ENCODE assay signal across 8 cellular contexts in genomic region chr3:149245738-149246451, GRCh38. TPM values are rescaled to one million over a fixed set of nuclear protein-coding genes. Genes with fewer than 3 reads are reported as not detected.
DNase-seq lines count a peak whose midpoint lies in the region; ATAC-seq and TF ChIP-seq lines count a peak whose summit lies in the region.

No MANE protein-coding gene starts in this region.

- no peaks in the 10 kb centered on the region for H3K27me3 Mint-ChIP-seq in natural killer cell treated with Interleukin-12 subunit alpha and Interleukin-12 subunit beta and Interleukin-15 and Interleukin-18, amount 100 ng/mL, for 72 hours

- peaks cover 0 to 16% of the 10 kb centered on the region in 2 experiments; a peak in 3 of 4 replicates for H3K4me1 ChIP-seq in SK-N-SH (ENCODE audit: control insufficient read depth in 1 of 2, insufficient read depth in 2 of 2, low read depth in 1 of 2, low read length in 1 of 2)

- H2AFZ ChIP-seq in SK-N-SH (ENCODE audit: low read depth), result no peak overlapping the region

- H3K4me3 ChIP-seq in SK-N-SH (ENCODE audit: low read depth in 2 of 2, low read length in 1 of 2), result no peak overlapping the region

- H3K9me2 ChIP-seq in SK-N-SH, result no peaks in the 10 kb centered on the region

- no peak for TF ChIP-seq EP300 in SK-N-SH (IDR thresholded peaks at IDR 0.05; ENCODE audit: borderline replicate concordance in 1 of 2, low read depth in 1 of 2, low read length in 1 of 2)

- no peaks in the 10 kb centered on the region for H3K79me2 ChIP-seq in SK-N-SH (ENCODE audit: insufficient read depth)

- H3K4me3 Mint-ChIP-seq in natural killer cell treated with Interleukin-12 subunit alpha and Interleukin-12 subunit beta and Interleukin-15 and Interleukin-18, amount 100 ng/mL, for 72 hours, result peak overlapping the region; percentile 76

- H3K4me2 ChIP-seq in SK-N-SH, result no peak overlapping the region

- ATAC-seq in SK-N-SH treated with all-trans-retinoic acid at 6 μM for 48 hours (peak; percentile 27; the same call in 1 of the 3 replicates), HG02678 (IDR thresholded peaks at IDR 0.05; ENCODE audit: unreplicated experiment) (peak; percentile 73)
- peak; percentile 88 to 93 for ATAC-seq in natural killer cell treated with Interleukin-12 subunit alpha and Interleukin-12 subunit beta and Interleukin-15 and Interleukin-18, amount 100 ng/mL, for 72 hours

- no peak overlapping the region for H3K9ac ChIP-seq in SK-N-SH

- WGBS in SK-N-SH (ENCODE audit: low lambda C conversion rate), result 92% methylated on average over 3 of the region's 3 CpGs

- H3K36me3 ChIP-seq in SK-N-SH (replicated peaks in 1 of 2; ENCODE audit: control insufficient read depth in 1 of 2, insufficient read depth in 2 of 2, low read length in 1 of 2), result no peaks in the 10 kb centered on the region

- no peaks in the 10 kb centered on the region for H4K20me1 ChIP-seq in SK-N-SH (ENCODE audit: insufficient read depth)

- CTCF ChIA-PET in SK-N-SH (lab: Yijun Ruan, JAX), result no interaction called here

- H3K27ac Mint-ChIP-seq in natural killer cell treated with Interleukin-12 subunit alpha and Interleukin-12 subunit beta and Interleukin-15 and Interleukin-18, amount 100 ng/mL, for 72 hours, result peak overlapping the region; percentile 80 to 97

- no peaks in the 10 kb centered on the region for H3K9me3 Mint-ChIP-seq in natural killer cell treated with Interleukin-12 subunit alpha and Interleukin-12 subunit beta and Interleukin-15 and Interleukin-18, amount 100 ng/mL, for 72 hours

- DNase-seq in SK-N-SH, result no peak
- peak; percentile 29 for DNase-seq in NCI-H226
- DNase-seq in dedifferentiated amniotic fluid mesenchymal stem cell (ENCODE audit: extremely low spot score), result peak; percentile 65
- DNase-seq in natural killer cell treated with Interleukin-12 subunit alpha and Interleukin-12 subunit beta and Interleukin-15 and Interleukin-18, amount 100 ng/mL, for 72 hours (ENCODE audit: low spot score), result no peak
- DNase-seq in DMS 273 (lab: John Stamatoyannopoulos, UW; ENCODE audit: unreplicated experiment), result no peak
- no peak for DNase-seq in COR-L47 (lab: John Stamatoyannopoulos, UW)

- POLR2A ChIA-PET in SK-N-SH (lab: Yijun Ruan, JAX), result no interaction called here

- no peaks in the 10 kb centered on the region for H3K27me3 ChIP-seq in SK-N-SH (ENCODE audit: insufficient read depth)

- H3K4me1 Mint-ChIP-seq in natural killer cell treated with Interleukin-12 subunit alpha and Interleukin-12 subunit beta and Interleukin-15 and Interleukin-18, amount 100 ng/mL, for 72 hours (ENCODE audit: low read depth in 2 of 2), result peaks cover 25 to 29% of the 10 kb centered on the region in 2 donors

- H3K36me3 Mint-ChIP-seq in natural killer cell treated with Interleukin-12 subunit alpha and Interleukin-12 subunit beta and Interleukin-15 and Interleukin-18, amount 100 ng/mL, for 72 hours, result no peaks in the 10 kb centered on the region

- no peaks in the 10 kb centered on the region for H3K9me3 ChIP-seq in SK-N-SH

- H3F3A ChIP-seq in SK-N-SH (replicated peaks; ENCODE audit: insufficient read depth), result peaks cover 16% of the 10 kb centered on the region

- TF ChIP-seq RAD21 in SK-N-SH (IDR thresholded peaks at IDR 0.05; ENCODE audit: low read length), result no peak

- H3K27ac ChIP-seq in SK-N-SH (ENCODE audit: low read depth in 2 of 2, low read length in 1 of 2), result no peak overlapping the region

- TF ChIP-seq CTCF in SK-N-SH (IDR thresholded peaks at IDR 0.05), result no peak

TF ChIP-seq in SK-N-SH treated with all-trans-retinoic acid at 6 μM for 48 hours, 23 proteins besides CTCF, POLR2A, EP300 and RAD21 (continues in another document):
- no peak for TF ChIP-seq BACH2 (CRISPR knock-in tag; IDR thresholded peaks at IDR 0.05; ENCODE audit: borderline replicate concordance)
- TF ChIP-seq GLIS3 (CRISPR knock-in tag; IDR thresholded peaks at IDR 0.05), result no peak
- no peak for TF ChIP-seq CSDC2 (CRISPR knock-in tag; IDR thresholded peaks at IDR 0.05)
- no peak for TF ChIP-seq CSRNP3 (CRISPR knock-in tag; IDR thresholded peaks at IDR 0.05)
- TF ChIP-seq POU6F1 (CRISPR knock-in tag; IDR thresholded peaks at IDR 0.05; ENCODE audit: borderline replicate concordance, low read depth), result no peak
- TF ChIP-seq ZNF70 (CRISPR knock-in tag; IDR thresholded peaks at IDR 0.05), result no peak

TF ChIP-seq in SK-N-SH, 30 proteins besides CTCF, POLR2A, EP300 and RAD21:
- TF ChIP-seq RFX5 (IDR thresholded peaks at IDR 0.05; ENCODE audit: low read length) (no peak), SMC3 (IDR thresholded peaks at IDR 0.05; ENCODE audit: low read depth, low read length) (no peak), ELF1 (IDR thresholded peaks at IDR 0.05) (no peak)

RNA-seq across cellular contexts. Expression of gene CP, which starts 24.3 kb away (rescaled TPM):
- polyA plus RNA-seq in SK-N-SH (2012; rRNA removed), result not detected in 2 replicates
- 0.03 and 0.12 TPM in 2 replicates for polyA plus RNA-seq in SK-N-SH (2012; cell fraction: cytosol; rRNA removed)
- polyA plus RNA-seq in SK-N-SH (2012; cell fraction: nucleus; rRNA removed), result 0.02 TPM in 1 of 2 replicates, not detected in the other
- not detected for total RNA-seq in natural killer cell treated with Interleukin-12 subunit alpha and Interleukin-12 subunit beta and Interleukin-15 and Interleukin-18, amount 100 ng/mL, for 72 hours

Comparison
In these comparisons a context has a peak if more than half of its experiments do, and no peak if none do; other contexts are left out.
1. ATAC-seq: peak in every context shown above with its lines; median percentile 90 in natural killer cell treated with Interleukin-12 subunit alpha and Interleukin-12 subunit beta and Interleukin-15 and Interleukin-18, amount 100 ng/mL, for 72 hours; 73 in HG02678; 27 in SK-N-SH treated with all-trans-retinoic acid at 6 μM for 48 hours.
2. DNase-seq: peak in NCI-H226 (single experiment) and dedifferentiated amniotic fluid mesenchymal stem cell (single experiment); none in SK-N-SH (single experiment), natural killer cell treated with Interleukin-12 subunit alpha and Interleukin-12 subunit beta and Interleukin-15 and Interleukin-18, amount 100 ng/mL, for 72 hours (single experiment), DMS 273 (single experiment) and COR-L47 (single experiment).